Comparison of ENCODE assay signal across 25 cellular contexts in the genomic region with DNA sequence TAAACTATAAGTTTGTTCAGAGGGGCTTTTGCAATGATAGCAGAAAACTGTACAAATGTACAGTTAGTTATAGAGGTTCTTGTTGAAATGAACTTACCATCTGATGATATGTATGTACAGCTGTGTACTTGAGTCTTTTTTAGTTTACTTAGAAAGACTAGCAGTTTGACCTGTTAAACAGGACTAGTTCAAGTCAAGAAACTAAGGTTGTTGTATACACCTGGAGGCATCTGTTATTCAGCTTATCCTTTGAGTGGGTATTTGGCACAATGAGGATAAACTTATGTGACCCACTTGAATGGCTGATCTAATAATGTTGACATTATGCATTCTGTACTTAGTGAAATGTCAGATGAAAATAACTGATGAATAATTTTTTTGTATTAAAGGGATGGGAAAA.
"Had no signal": no experiment of that assay in that cellular context is flagged by ENCODE, and none has a peak within 500 bp of the region (broad histone marks: within the 10 kb centered on the region; RNA-seq: fewer than 3 reads in every experiment).

No MANE protein-coding gene starts in this region.

- H3K4me1 Mint-ChIP-seq: activated CD4-positive, alpha-beta T cell treated with anti-CD3 and anti-CD28 coated beads, Interleukin-2, amount 10 ng/mL, durations not matched to agents 7 days and 5 days; activated CD8-positive, alpha-beta memory T cell treated with anti-CD3 and anti-CD28 coated beads, Interleukin-2, amount 10 ng/mL, durations not matched to agents 7 days and 5 days had no signal

- H3K4me3 Mint-ChIP-seq: activated CD4-positive, alpha-beta T cell treated with anti-CD3 and anti-CD28 coated beads, Interleukin-2, amount 10 ng/mL, durations not matched to agents 7 days and 5 days; activated CD8-positive, alpha-beta memory T cell treated with anti-CD3 and anti-CD28 coated beads, Interleukin-2, amount 10 ng/mL, durations not matched to agents 7 days and 5 days; activated CD8-positive, alpha-beta T cell treated with anti-CD3 and anti-CD28 coated beads for 36 hours; activated T-helper 1 cell treated with anti-CD3 and anti-CD28 coated beads, Interleukin-12 subunit alpha, Interleukin-12 subunit beta, Interleukin-2, Interleukin-4 antibody, amounts not matched to agents 30 ng/mL and 10 ng/mL and 1 ng/mL, durations not matched to agents 14 hours and 24 hours and 36 hours; brain; dendritic cell treated with granulocyte-macrophage colony-stimulating factor and Interleukin-4, amounts not matched to agents 40 ng/mL and 50 ng/mL, for 4 days; natural killer cell; stimulated activated naive CD8-positive, alpha-beta T cell treated with anti-CD3 and anti-CD28 coated beads, Interleukin-15, Interleukin-2, amounts not matched to agents 100 ng/mL and 50 ng/mL, for 24 hours had no signal

- ATAC-seq: activated CD8-positive, alpha-beta memory T cell treated with anti-CD3 and anti-CD28 coated beads, Interleukin-2, amount 10 ng/mL, durations not matched to agents 7 days and 5 days; activated CD8-positive, alpha-beta T cell treated with anti-CD3 and anti-CD28 coated beads for 36 hours; foreskin keratinocyte; natural killer cell; psoas muscle; right cardiac atrium had no signal

- H3K4me3 ChIP-seq: lower lobe of right lung, ovary, psoas muscle, tibial artery had no signal

- DNase-seq: activated CD4-positive, alpha-beta T cell treated with anti-CD3 and anti-CD28 coated beads, Interleukin-2, amount 10 ng/mL, durations not matched to agents 7 days and 5 days; activated CD4-positive, CD25-positive, alpha-beta regulatory T cell treated with anti-CD3 and anti-CD28 coated beads, Interleukin-2, amount 50 U/mL, for 72 hours; activated CD8-positive, alpha-beta memory T cell treated with anti-CD3 and anti-CD28 coated beads, Interleukin-2, amount 10 ng/mL, durations not matched to agents 7 days and 5 days; activated CD8-positive, alpha-beta T cell treated with anti-CD3 and anti-CD28 coated beads for 36 hours; activated gamma-delta T cell; activated naive CD4-positive, alpha-beta T cell treated with anti-CD3 and anti-CD28 coated beads, Interleukin-2, amount 50 U/mL, for 16 hours; activated T-cell treated with anti-CD3 and anti-CD28 coated beads for 4 hours; aorta; caudate nucleus; effector CD4-positive, alpha-beta T cell; foreskin keratinocyte; lower lobe of right lung; natural killer cell; ovary; psoas muscle; right cardiac atrium; stimulated activated CD4-positive, alpha-beta T cell treated with anti-CD3 and anti-CD28 coated beads, Interleukin-12 subunit alpha, Interleukin-12 subunit beta, amount 100 ng/mL, for 4 hours; stimulated activated CD4-positive, alpha-beta T cell treated with anti-CD3 and anti-CD28 coated beads, Interleukin-4, amount 100 ng/mL, for 4 hours; tibial artery; WERI-Rb-1 had no signal

- H3K4me1 ChIP-seq: foreskin keratinocyte had no signal

- H3K27me3 Mint-ChIP-seq: activated CD4-positive, alpha-beta T cell treated with anti-CD3 and anti-CD28 coated beads, Interleukin-2, amount 10 ng/mL, durations not matched to agents 7 days and 5 days; activated CD8-positive, alpha-beta memory T cell treated with anti-CD3 and anti-CD28 coated beads, Interleukin-2, amount 10 ng/mL, durations not matched to agents 7 days and 5 days; activated CD8-positive, alpha-beta T cell treated with anti-CD3 and anti-CD28 coated beads for 36 hours; brain; dendritic cell treated with granulocyte-macrophage colony-stimulating factor and Interleukin-4, amounts not matched to agents 40 ng/mL and 50 ng/mL, for 4 days; stimulated activated naive CD8-positive, alpha-beta T cell treated with anti-CD3 and anti-CD28 coated beads, Interleukin-15, Interleukin-2, amounts not matched to agents 100 ng/mL and 50 ng/mL, for 24 hours had no signal

- H3K27ac ChIP-seq: foreskin keratinocyte, lower lobe of right lung, neutrophil, ovary, psoas muscle, tibial artery, WERI-Rb-1 had no signal

- H3K27me3 ChIP-seq: foreskin keratinocyte, neutrophil, ovary, tibial artery had no signal

- H3K9me3 Mint-ChIP-seq: activated CD4-positive, alpha-beta T cell treated with anti-CD3 and anti-CD28 coated beads, Interleukin-2, amount 10 ng/mL, durations not matched to agents 7 days and 5 days; activated CD8-positive, alpha-beta T cell treated with anti-CD3 and anti-CD28 coated beads for 36 hours; activated T-helper 1 cell treated with anti-CD3 and anti-CD28 coated beads, Interleukin-12 subunit alpha, Interleukin-12 subunit beta, Interleukin-2, Interleukin-4 antibody, amounts not matched to agents 30 ng/mL and 10 ng/mL and 1 ng/mL, durations not matched to agents 14 hours and 24 hours and 36 hours; brain; dendritic cell treated with granulocyte-macrophage colony-stimulating factor and Interleukin-4, amounts not matched to agents 40 ng/mL and 50 ng/mL, for 4 days; natural killer cell; stimulated activated naive CD8-positive, alpha-beta T cell treated with anti-CD3 and anti-CD28 coated beads, Interleukin-15, Interleukin-2, amounts not matched to agents 100 ng/mL and 50 ng/mL, for 24 hours had no signal

- H3K36me3 ChIP-seq: neutrophil, ovary had no signal

- H3K9me3 ChIP-seq: lower lobe of right lung, neutrophil, ovary, psoas muscle, tibial artery had no signal

- H3K27ac Mint-ChIP-seq: activated CD4-positive, alpha-beta T cell treated with anti-CD3 and anti-CD28 coated beads, Interleukin-2, amount 10 ng/mL, durations not matched to agents 7 days and 5 days; activated CD8-positive, alpha-beta memory T cell treated with anti-CD3 and anti-CD28 coated beads, Interleukin-2, amount 10 ng/mL, durations not matched to agents 7 days and 5 days; activated T-helper 1 cell treated with anti-CD3 and anti-CD28 coated beads, Interleukin-12 subunit alpha, Interleukin-12 subunit beta, Interleukin-2, Interleukin-4 antibody, amounts not matched to agents 30 ng/mL and 10 ng/mL and 1 ng/mL, durations not matched to agents 14 hours and 24 hours and 36 hours; dendritic cell treated with granulocyte-macrophage colony-stimulating factor and Interleukin-4, amounts not matched to agents 40 ng/mL and 50 ng/mL, for 4 days had no signal
